ENCODE assay signal across 28 cellular contexts in genomic region chr13:51158365-51158764, GRCh38. TPM values are rescaled to one million over a fixed set of nuclear protein-coding genes. Genes with fewer than 3 reads are reported as not detected.
A peak's percentile ranks its signal among the peaks of the same experiment; 100 is the strongest.
DNase-seq lines count a peak whose midpoint lies in the region; ATAC-seq, FAIRE-seq and TF ChIP-seq lines count a peak whose summit lies in the region.
"Had no signal": no experiment of that assay in that cellular context is flagged by ENCODE, and none has a peak within 500 bp of the region (broad histone marks: within the 10 kb centered on the region; RNA-seq: fewer than 3 reads in every experiment).

No MANE protein-coding gene starts in this region.

- no peak overlapping the region for H2AFZ ChIP-seq in K562 (ENCODE audit: low read depth, low read length)

- H3K27ac Mint-ChIP-seq in activated T-cell treated with anti-CD3 and anti-CD28 coated beads, Interleukin-2, amount 50 U/mL, for 24 hours: peak overlapping the region; percentile 38
- H3K27ac Mint-ChIP-seq: activated CD4-positive, alpha-beta T cell treated with anti-CD3 and anti-CD28 coated beads, Interleukin-2, amount 10 ng/mL, durations not matched to agents 7 days and 5 days; activated CD8-positive, alpha-beta memory T cell treated with anti-CD3 and anti-CD28 coated beads, Interleukin-2, amount 10 ng/mL, durations not matched to agents 7 days and 5 days; activated naive CD4-positive, alpha-beta T cell treated with anti-CD3 and anti-CD28 coated beads, Interleukin-2, amount 50 U/mL, for 24 hours; activated T-helper 1 cell treated with anti-CD3 and anti-CD28 coated beads, Interleukin-12 subunit alpha, Interleukin-12 subunit beta, Interleukin-2, Interleukin-4 antibody, amounts not matched to agents 30 ng/mL and 10 ng/mL and 1 ng/mL, durations not matched to agents 14 hours and 24 hours and 36 hours; T-helper 17 cell had no signal

- H3K9me1 ChIP-seq in K562 (ENCODE audit: control insufficient read depth, insufficient read depth, low read length): no peaks in the 10 kb centered on the region

- H3K9me3 ChIP-seq in HUES48 (ENCODE audit: control insufficient read depth, insufficient read depth, low read length) (no peaks in the 10 kb centered on the region), K562 (replicated peaks; ENCODE audit: control insufficient read depth, insufficient read depth, low read depth, low read length) (no peaks in the 10 kb centered on the region), thyroid gland (no peaks in the 10 kb centered on the region)
- H3K9me3 ChIP-seq: ascending aorta, MG63, SJCRH30 had no signal

- TF ChIP-seq EP300 in K562 (IDR thresholded peaks at IDR 0.05; ENCODE audit: low read length): no peak

- H3K4me1 ChIP-seq in HUES48 (ENCODE audit: control insufficient read depth, insufficient read depth, low read length) (peaks cover 41% of the 10 kb centered on the region), K562 (replicated peaks in 1 of 2; ENCODE audit: control insufficient read depth in 2 of 2, insufficient read depth in 2 of 2, low read length in 2 of 2) (peaks cover 0 to 6% of the 10 kb centered on the region in 2 experiments; a peak in 3 of 5 replicates), thyroid gland (no peaks in the 10 kb centered on the region)
- H3K4me1 ChIP-seq: ascending aorta, SJCRH30 had no signal

- peaks cover 8% of the 10 kb centered on the region for H3K27me3 Mint-ChIP-seq in activated T-cell treated with anti-CD3 and anti-CD28 coated beads, Interleukin-2, amount 50 U/mL, for 24 hours
- H3K27me3 Mint-ChIP-seq: activated CD4-positive, alpha-beta T cell treated with anti-CD3 and anti-CD28 coated beads, Interleukin-2, amount 10 ng/mL, durations not matched to agents 7 days and 5 days had no signal

- POLR2A ChIA-PET in K562 (lab: Yijun Ruan, JAX): no interaction called here

- no peak overlapping the region for H3K4me2 ChIP-seq in K562 (ENCODE audit: insufficient read depth, low read length)

- FAIRE-seq in K562 (lab: Jason Lieb, UNC): no peak
- FAIRE-seq: keratinocyte, RCC 7860 had no signal

- peak overlapping the region; percentile 47 for H3K27ac ChIP-seq in HUES48 (ENCODE audit: low read depth, low read length)
- H3K27ac ChIP-seq in K562 (ENCODE audit: extremely low read depth, low read depth, low read length): no peak overlapping the region
- H3K27ac ChIP-seq in thyroid gland: no peak overlapping the region
- H3K27ac ChIP-seq: ascending aorta, SJCRH30 had no signal

- no peak overlapping the region for H3K4me3 Mint-ChIP-seq in activated T-cell treated with anti-CD3 and anti-CD28 coated beads, Interleukin-2, amount 50 U/mL, for 24 hours
- H3K4me3 Mint-ChIP-seq: activated CD4-positive, alpha-beta T cell treated with anti-CD3 and anti-CD28 coated beads, Interleukin-2, amount 10 ng/mL, durations not matched to agents 7 days and 5 days; activated CD8-positive, alpha-beta memory T cell treated with anti-CD3 and anti-CD28 coated beads, Interleukin-2, amount 10 ng/mL, durations not matched to agents 7 days and 5 days; activated naive CD4-positive, alpha-beta T cell treated with anti-CD3 and anti-CD28 coated beads, Interleukin-2, amount 50 U/mL, for 24 hours; activated T-helper 1 cell treated with anti-CD3 and anti-CD28 coated beads, Interleukin-12 subunit alpha, Interleukin-12 subunit beta, Interleukin-2, Interleukin-4 antibody, amounts not matched to agents 30 ng/mL and 10 ng/mL and 1 ng/mL, durations not matched to agents 14 hours and 24 hours and 36 hours; T-helper 17 cell had no signal

- no TSS peak for BruUV-seq in K562 (replicated peaks; lab: Mats Ljungman, UMichigan)

- H3K9me3 Mint-ChIP-seq in activated T-cell treated with anti-CD3 and anti-CD28 coated beads, Interleukin-2, amount 50 U/mL, for 24 hours: no peaks in the 10 kb centered on the region
- H3K9me3 Mint-ChIP-seq: activated CD4-positive, alpha-beta T cell treated with anti-CD3 and anti-CD28 coated beads, Interleukin-2, amount 10 ng/mL, durations not matched to agents 7 days and 5 days; activated naive CD4-positive, alpha-beta T cell treated with anti-CD3 and anti-CD28 coated beads, Interleukin-2, amount 50 U/mL, for 24 hours; activated T-helper 1 cell treated with anti-CD3 and anti-CD28 coated beads, Interleukin-12 subunit alpha, Interleukin-12 subunit beta, Interleukin-2, Interleukin-4 antibody, amounts not matched to agents 30 ng/mL and 10 ng/mL and 1 ng/mL, durations not matched to agents 14 hours and 24 hours and 36 hours had no signal

- CTCF ChIA-PET in K562 (lab: Yijun Ruan, JAX; ENCODE audit: low intra/inter-chr PET ratio): no interaction called here

- no peaks in the 10 kb centered on the region for H4K20me1 ChIP-seq in K562 (replicated peaks; ENCODE audit: control insufficient read depth, insufficient read depth, low read length)

- DNase-seq in activated T-cell treated with anti-CD3 and anti-CD28 coated beads, Interleukin-2, amount 50 U/mL, for 24 hours: no peak
- DNase-seq in activated T-cell treated with anti-CD3 and anti-CD28 coated beads, Interleukin-2, amount 50 U/mL, for 1 hour: no peak
- DNase-seq in K562 (ENCODE audit: extremely low read depth in 1 of 4, low spot score in 3 of 4): peak in 1 of 4 experiments; percentile 3
- DNase-seq in retina: peak; percentile 29
- no peak for DNase-seq in superior temporal gyrus (ENCODE audit: extremely low spot score)
- no peak for DNase-seq in thyroid gland
- DNase-seq: activated CD4-positive, alpha-beta T cell treated with anti-CD3 and anti-CD28 coated beads, Interleukin-2, amount 10 ng/mL, durations not matched to agents 7 days and 5 days; activated CD8-positive, alpha-beta memory T cell treated with anti-CD3 and anti-CD28 coated beads, Interleukin-2, amount 10 ng/mL, durations not matched to agents 7 days and 5 days; DMS79 treated with DMSO at 0.1 percent for 48 hours; HCEC 1CT; IMR-90; NCI-H146; SJCRH30; substantia nigra; T-helper 17 cell had no signal

- H3K36me3 ChIP-seq in HUES48 (ENCODE audit: control insufficient read depth, insufficient read depth, low read length): no peaks in the 10 kb centered on the region
- no peaks in the 10 kb centered on the region for H3K36me3 ChIP-seq in K562 (ENCODE audit: control insufficient read depth, insufficient read depth, low read length)
- no peaks in the 10 kb centered on the region for H3K36me3 ChIP-seq in thyroid gland
- H3K36me3 ChIP-seq: ascending aorta, MG63, SJCRH30 had no signal

- intact Hi-C loops in K562 (cut with micrococcal nuclease): no loop called here
- intact Hi-C loops in thyroid gland (cut with DNase I): no loop called here

- H3K4me3 ChIP-seq in HUES48 (ENCODE audit: low read depth, low read length) (no peak overlapping the region), K562 (no peak overlapping the region), thyroid gland (replicated peaks in 1 of 3) (no peak overlapping the region)
- H3K4me3 ChIP-seq: ascending aorta, MG63, SJCRH30 had no signal

- H3K27me3 ChIP-seq in HUES48 (ENCODE audit: control insufficient read depth, insufficient read depth, low read length) (no peaks in the 10 kb centered on the region), K562 (ENCODE audit: control insufficient read depth in 2 of 2, insufficient read depth in 2 of 2, low read length in 2 of 2) (no peaks in the 10 kb centered on the region; a peak in 1 of 5 replicates), thyroid gland (no peaks in the 10 kb centered on the region)
- H3K27me3 ChIP-seq: ascending aorta, MG63, SJCRH30 had no signal

- TF ChIP-seq POLR2A in K562 (conservative IDR thresholded peaks at IDR 0.05): no peak
- TF ChIP-seq POLR2A in thyroid gland (IDR thresholded peaks at IDR 0.05): no peak

- 3% methylated on average over 3 of the region's 4 CpGs for WGBS in K562 (ENCODE audit: insufficient coverage, low coverage, missing lambda C conversion rate)
- WGBS in thyroid gland, 2 donors: 86 to 91% methylated on average over 4 of the region's 4 CpGs

- H3K9ac ChIP-seq in HUES48 (ENCODE audit: low read depth, low read length) (no peak overlapping the region), K562 (ENCODE audit: insufficient read depth in 1 of 2, low read depth in 2 of 2, low read length in 2 of 2) (no peak overlapping the region)

- TF ChIP-seq CTCF in K562 (IDR thresholded peaks at IDR 0.05 in 2 of 3, conservative IDR thresholded peaks at IDR 0.05 in 1 of 3; ENCODE audit: insufficient read depth in 2 of 3, low read depth in 1 of 3, low read length in 3 of 3) (peak in 1 of 3 experiments; percentile 53; a peak in 2 of 6 replicates), thyroid gland (IDR thresholded peaks at IDR 0.05) (no peak)

- in situ Hi-C loops in K562 (cut with MboI): no loop called here

- H3K4me1 Mint-ChIP-seq in activated T-cell treated with anti-CD3 and anti-CD28 coated beads, Interleukin-2, amount 50 U/mL, for 24 hours (ENCODE audit: low read depth): peaks cover 22% of the 10 kb centered on the region
- H3K4me1 Mint-ChIP-seq: activated naive CD4-positive, alpha-beta T cell treated with anti-CD3 and anti-CD28 coated beads, Interleukin-2, amount 50 U/mL, for 24 hours had no signal

- TF ChIP-seq RAD21 in K562 (CRISPR knock-in tag; conservative IDR thresholded peaks at IDR 0.05 in 1 of 2, IDR thresholded peaks at IDR 0.05 in 1 of 2): no peak

- H3K79me2 ChIP-seq in K562 (ENCODE audit: control insufficient read depth, insufficient read depth, low read length): no peaks in the 10 kb centered on the region

- H3K36me3 Mint-ChIP-seq in activated T-cell treated with anti-CD3 and anti-CD28 coated beads, Interleukin-2, amount 50 U/mL, for 24 hours (ENCODE audit: low read depth): no peaks in the 10 kb centered on the region
- H3K36me3 Mint-ChIP-seq: activated CD8-positive, alpha-beta memory T cell treated with anti-CD3 and anti-CD28 coated beads, Interleukin-2, amount 10 ng/mL, durations not matched to agents 7 days and 5 days; activated naive CD4-positive, alpha-beta T cell treated with anti-CD3 and anti-CD28 coated beads, Interleukin-2, amount 50 U/mL, for 24 hours had no signal

- ATAC-seq in K562 (peak; percentile 81), HG03025 (IDR thresholded peaks at IDR 0.05; ENCODE audit: low FRiP score, unreplicated experiment) (no peak)
- ATAC-seq: activated CD8-positive, alpha-beta memory T cell treated with anti-CD3 and anti-CD28 coated beads, Interleukin-2, amount 10 ng/mL, durations not matched to agents 7 days and 5 days; T-helper 17 cell had no signal

RNA-seq across cellular contexts. Expression of gene C13orf42, which starts 47.3 kb away (rescaled TPM):
- not detected in 2 replicates for total RNA-seq in K562 (2011; cell fraction: chromatin; rRNA removed; ENCODE audit: low replicate concordance)
- not detected in 2 replicates for total RNA-seq in K562 (2011; cell fraction: nucleolus; rRNA removed)
- total RNA-seq in K562 (2011; cell fraction: nucleoplasm; rRNA removed): not detected in 2 replicates
- total RNA-seq in K562 (2014; rRNA removed): 0.18 TPM in 1 of 2 replicates, not detected in the other
- total RNA-seq in K562 (2014; rRNA removed; fragmentation: Illumina TruSeq; extraction: Trizol): not detected in 2 replicates
- total RNA-seq in K562 (2015; rRNA removed; fragmentation: Illumina TruSeq; extraction: Trizol): not detected in 2 replicates
- total RNA-seq in K562 (2021): not detected in 2 replicates
- not detected in 2 replicates for polyA plus RNA-seq in K562 (2011; rRNA removed)
- polyA plus RNA-seq in K562 (2011; cell fraction: cytosol; rRNA removed): not detected in 2 replicates
- polyA plus RNA-seq in K562 (2011; cell fraction: nucleus; rRNA removed): not detected in 2 replicates
- polyA plus RNA-seq in K562 (2012): 0.12 TPM in 1 of 2 replicates, not detected in the other
- polyA plus RNA-seq in K562 (2014; fragmentation: Illumina TruSeq; extraction: Trizol): not detected in 2 replicates
- polyA plus RNA-seq in K562 (2014; fragmentation: Nextera tagmentation; extraction: Ambion mirVana): not detected
- polyA plus RNA-seq in K562 (2014; rRNA removed): not detected in 2 replicates
- polyA minus RNA-seq in K562 (2011; rRNA and poly(A)+ RNA removed): not detected in 2 replicates
- not detected in 2 replicates for polyA minus RNA-seq in K562 (2011; cell fraction: cytosol; rRNA and poly(A)+ RNA removed)
- not detected in 2 replicates for polyA minus RNA-seq in K562 (2011; cell fraction: nucleus; rRNA and poly(A)+ RNA removed)
- not detected for total RNA-seq in thyroid gland
- total RNA-seq: A673; activated CD4-positive, alpha-beta T cell treated with anti-CD3 and anti-CD28 coated beads, Interleukin-2, amount 10 ng/mL, durations not matched to agents 7 days and 5 days; activated CD8-positive, alpha-beta memory T cell treated with anti-CD3 and anti-CD28 coated beads, Interleukin-2, amount 10 ng/mL, durations not matched to agents 7 days and 5 days; activated T-helper 1 cell treated with anti-CD3 and anti-CD28 coated beads, Interleukin-12 subunit alpha, Interleukin-12 subunit beta, Interleukin-2, Interleukin-4 antibody, amounts not matched to agents 30 ng/mL and 10 ng/mL and 1 ng/mL, durations not matched to agents 14 hours and 24 hours and 36 hours; ascending aorta; IMR-90; mucosa of gallbladder; posterior vena cava; SJCRH30; T-helper 17 cell; ureter had no signal
- polyA plus RNA-seq: BJ, IMR-90, keratinocyte had no signal
